Comparison of ENCODE assay signal across 8 cellular contexts in the genomic region with DNA sequence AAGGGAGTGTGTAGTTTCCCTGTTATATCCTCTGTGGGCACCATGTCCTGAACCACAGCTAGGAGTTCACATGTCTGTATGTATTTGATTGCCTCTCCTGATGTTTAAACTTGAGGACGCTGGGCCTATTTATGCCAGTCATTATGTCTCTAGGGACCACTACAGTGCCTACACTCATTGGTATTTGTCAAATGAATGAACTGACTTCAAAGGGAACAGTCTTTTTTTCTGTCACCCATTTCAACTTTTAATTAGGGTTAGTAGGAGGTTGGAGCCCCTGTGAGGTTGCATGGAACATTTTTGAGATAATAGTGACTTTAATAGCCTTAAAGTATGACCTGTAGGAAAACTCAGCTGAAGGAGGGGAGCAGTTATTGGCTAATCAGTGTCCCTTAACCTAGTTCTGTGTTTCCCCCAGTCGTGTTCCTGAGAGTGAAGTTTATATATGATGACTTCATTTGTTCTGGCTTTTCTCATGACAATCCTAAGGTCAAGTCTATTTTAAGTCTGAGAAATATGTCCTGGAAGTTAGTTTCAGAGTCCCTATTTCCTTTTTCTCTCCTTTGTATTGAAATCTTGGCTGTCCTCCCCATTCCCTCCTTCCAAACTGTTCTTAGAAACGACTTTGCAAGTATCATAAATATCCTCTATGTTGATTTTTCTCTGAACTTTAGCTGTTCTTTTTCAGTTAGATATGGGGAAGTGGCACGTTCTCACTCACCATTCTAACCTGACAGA. TPM values are rescaled to one million over a fixed set of nuclear protein-coding genes. Genes with fewer than 3 reads are reported as not detected.
DNase-seq lines count a peak whose midpoint lies in the region; ATAC-seq, FAIRE-seq and TF ChIP-seq lines count a peak whose summit lies in the region.

No MANE protein-coding gene starts in this region.

- H3K18ac ChIP-seq in IMR-90 (ENCODE audit: low read depth, low read length): peak overlapping the region; percentile 55; the same call in 1 of the 2 replicates

- no peak overlapping the region for H2AFZ ChIP-seq in IMR-90 (replicated peaks; ENCODE audit: low read length, poor library complexity)

- peak overlapping the region in 1 of 2 experiments; percentile 12; a peak in 1 of 4 replicates for H4K8ac ChIP-seq in IMR-90 (ENCODE audit: low read depth in 2 of 2, low read length in 2 of 2)

- peak overlapping the region; percentile 14; the same call in 1 of the 2 replicates for H2BK120ac ChIP-seq in IMR-90 (ENCODE audit: low read depth, low read length)

- peak overlapping the region; percentile 89 for H3K14ac ChIP-seq in IMR-90 (replicated peaks; ENCODE audit: low read depth, low read length)

- H4K20me1 ChIP-seq in IMR-90 (ENCODE audit: insufficient read depth, low read length): peaks cover 66% of the 10 kb centered on the region

- POLR2A ChIA-PET in A549 (lab: Yijun Ruan, JAX) (no interaction called here), IMR-90 (lab: Charles Lee; ENCODE audit: unreplicated experiment) (no interaction called here)

- H3K4me3 ChIP-seq in A549 (no peak overlapping the region), IMR-90 (ENCODE audit: insufficient read depth, low read depth, low read length) (no peak overlapping the region), muscle layer of duodenum (ENCODE audit: low read depth in 1 of 2, low read length in 2 of 2) (peak overlapping the region in 1 of 2 donors; percentile 7)

- H2AK9ac ChIP-seq in IMR-90 (replicated peaks; ENCODE audit: low read depth, low read length, poor library complexity): no peak overlapping the region

- intact Hi-C loops in IMR-90 (cut with micrococcal nuclease): no loop called here

- H2BK15ac ChIP-seq in IMR-90 (ENCODE audit: low read depth, low read length): no peak overlapping the region

- H3K4me2 ChIP-seq in A549 (peak overlapping the region; percentile 44), IMR-90 (ENCODE audit: low read depth, low read length) (peak overlapping the region; percentile 48; the same call in 1 of the 2 replicates)

- H3K4me1 ChIP-seq in A549 (peaks cover 66% of the 10 kb centered on the region), IMR-90 (ENCODE audit: control insufficient read depth, insufficient read depth, low read length) (peaks cover 21% of the 10 kb centered on the region), muscle layer of duodenum (ENCODE audit: control insufficient read depth in 1 of 2, insufficient read depth in 2 of 2, low read length in 2 of 2) (peaks cover 46 to 47% of the 10 kb centered on the region in 2 donors)

- CTCF ChIA-PET in A549 (lab: Yijun Ruan, JAX): interaction anchor here (0.7 to 2.2 kb wide), 4 partner anchors 11 to 158 kb away, joined by 3 to 8 read pairs (median 6); no protein-coding TSS in a partner anchor
- CTCF ChIA-PET in IMR-90 (lab: Yijun Ruan, JAX): interaction anchor here (0.6 kb wide), 1 partner anchor 35 kb away, joined by 3 read pairs; no protein-coding TSS in a partner anchor

- in situ Hi-C loops in IMR-90 (cut with MboI; ENCODE audit: low sequenced_read_pairs) (loop anchor here (10.0 kb wide), 1 partner anchor 64 kb away; no protein-coding TSS in a partner anchor), GM13977 (cut with MboI; ENCODE audit: low pct_unique_long_range_greater_than_20kb, low sequenced_read_pairs, unreplicated experiment) (no loop called here)

- peak overlapping the region; percentile 26; the same call in 1 of the 2 replicates for H2AK5ac ChIP-seq in IMR-90 (ENCODE audit: low read depth, low read length)

- H3K9me1 ChIP-seq in IMR-90 (ENCODE audit: insufficient read depth, low read length): peaks cover 19% of the 10 kb centered on the region

- TF ChIP-seq CTCF in A549 (IDR thresholded peaks at IDR 0.05) (no peak), IMR-90 (conservative IDR thresholded peaks at IDR 0.05; ENCODE audit: low read depth, low read length) (no peak), GM13977 (IDR thresholded peaks at IDR 0.05; ENCODE audit: extremely low read depth, insufficient read depth, missing control alignments) (no peak)

- H2BK20ac ChIP-seq in IMR-90 (ENCODE audit: low read depth, low read length): no peak overlapping the region; the same call in 1 of the 2 replicates

- no peak for FAIRE-seq in A549 (lab: Jason Lieb, UNC)

- no TSS peak for BruUV-seq in IMR-90 (replicated peaks; lab: Mats Ljungman, UMichigan)

- peak overlapping the region; percentile 2 to 4; a peak in 3 of 6 replicates for H3K27ac ChIP-seq in A549
- H3K27ac ChIP-seq in IMR-90 (ENCODE audit: insufficient read depth, low read length): no peak overlapping the region
- peak overlapping the region; percentile 85 for H3K27ac ChIP-seq in muscle layer of duodenum (ENCODE audit: low read length)

- no peak overlapping the region for H2BK5ac ChIP-seq in IMR-90 (ENCODE audit: low read depth, low read length, poor library complexity, severe bottlenecking)

- H4K5ac ChIP-seq in IMR-90 (ENCODE audit: low read depth, low read length): no peak overlapping the region

- no peak for TF ChIP-seq POLR2A in A549 (IDR thresholded peaks at IDR 0.05; ENCODE audit: low read length)
- no peak for TF ChIP-seq POLR2A in IMR-90 (IDR thresholded peaks at IDR 0.05; ENCODE audit: low read depth, low read length)

- peak overlapping the region; percentile 35; the same call in 1 of the 2 replicates for H3K4ac ChIP-seq in IMR-90 (ENCODE audit: low read depth, low read length)

- H3K36me3 ChIP-seq in IMR-90 (ENCODE audit: control insufficient read depth, insufficient read depth, low read length) (no peaks in the 10 kb centered on the region), muscle layer of duodenum (ENCODE audit: control insufficient read depth in 1 of 2, insufficient read depth in 2 of 2, low read length in 2 of 2) (no peaks in the 10 kb centered on the region)

- H3K23ac ChIP-seq in IMR-90 (ENCODE audit: low read depth, low read length): peak overlapping the region; percentile 24; the same call in 1 of the 2 replicates

- peaks cover 36 to 78% of the 10 kb centered on the region in 2 experiments for H3K79me1 ChIP-seq in IMR-90 (ENCODE audit: low read depth in 1 of 2, low read length in 2 of 2)

- no peak overlapping the region for H3K9ac ChIP-seq in IMR-90 (ENCODE audit: low read depth, low read length)

- H3K27me3 ChIP-seq in IMR-90 (ENCODE audit: control insufficient read depth, insufficient read depth, low read length) (no peaks in the 10 kb centered on the region), muscle layer of duodenum (ENCODE audit: low read depth, low read length) (no peaks in the 10 kb centered on the region)

- no peak overlapping the region for H3K56ac ChIP-seq in IMR-90 (ENCODE audit: extremely low read depth, insufficient read depth, low read length)

- TF ChIP-seq RAD21 in A549 (conservative IDR thresholded peaks at IDR 0.05 in 1 of 2, IDR thresholded peaks at IDR 0.05 in 1 of 2): no peak
- no peak for TF ChIP-seq RAD21 in IMR-90 (IDR thresholded peaks at IDR 0.05; ENCODE audit: low read length)

- dilution Hi-C loops in IMR-90 (cut with HindIII; ENCODE audit: low sequenced_read_pairs, unreplicated experiment): no loop called here

- no peak for DNase-seq in A549 (ENCODE audit: low read depth in 1 of 2, low spot score in 1 of 2)
- no peak for DNase-seq in IMR-90
- DNase-seq in dedifferentiated amniotic fluid mesenchymal stem cell (ENCODE audit: extremely low spot score): peak; percentile 34
- DNase-seq in activated CD4-positive, CD25-positive, alpha-beta regulatory T cell (lab: John Stamatoyannopoulos, UW): no peak
- DNase-seq in NCI-H2029 treated with DMSO at 0.1 percent for 48 hours (lab: John Stamatoyannopoulos, UW): no peak
- DNase-seq in GM13977 (ENCODE audit: low spot score): no peak
- no peak for DNase-seq in NCI-H1048 (lab: John Stamatoyannopoulos, UW)

- H4K91ac ChIP-seq in IMR-90 (ENCODE audit: insufficient read depth, low read depth, low read length): no peak overlapping the region

- no peak for TF ChIP-seq EP300 in A549 (IDR thresholded peaks at IDR 0.05)

- H3K9me3 ChIP-seq in A549 (no peaks in the 10 kb centered on the region), IMR-90 (ENCODE audit: control insufficient read depth, insufficient read depth, low read length) (no peaks in the 10 kb centered on the region), muscle layer of duodenum (ENCODE audit: control insufficient read depth in 1 of 2, low read length in 2 of 2) (no peaks in the 10 kb centered on the region)

- WGBS in A549 (ENCODE audit: missing lambda C conversion rate): 32% methylated on average over 4 of the region's 4 CpGs
- no CpG with 5 or more reads among the region's 4 CpGs for WGBS in IMR-90 (ENCODE audit: extremely low coverage in 2 of 2, insufficient read length in 1 of 2), 2 experiments

- ATAC-seq in A549: peak in 1 of 2 experiments; percentile 36; a peak in 4 of 6 replicates
- no peak for ATAC-seq in IMR-90 (ENCODE audit: low read depth)

TF ChIP-seq in A549, 52 proteins besides CTCF, POLR2A, EP300 and RAD21:
- TF ChIP-seq MAFK (IDR thresholded peaks at IDR 0.05; ENCODE audit: partially characterized antibody): no peak
- no peak for TF ChIP-seq RFX5 (IDR thresholded peaks at IDR 0.05)
- TF ChIP-seq EHF (CRISPR knock-in tag; IDR thresholded peaks at IDR 0.05): no peak
- no peak for TF ChIP-seq ESRRA (IDR thresholded peaks at IDR 0.05; ENCODE audit: borderline replicate concordance, low read length)

TF ChIP-seq in IMR-90, 13 proteins besides CTCF, POLR2A, EP300 and RAD21:
- TF ChIP-seq MAZ (IDR thresholded peaks at IDR 0.05; ENCODE audit: borderline replicate concordance, low read depth, low read length): no peak
- TF ChIP-seq, protein P1, sequence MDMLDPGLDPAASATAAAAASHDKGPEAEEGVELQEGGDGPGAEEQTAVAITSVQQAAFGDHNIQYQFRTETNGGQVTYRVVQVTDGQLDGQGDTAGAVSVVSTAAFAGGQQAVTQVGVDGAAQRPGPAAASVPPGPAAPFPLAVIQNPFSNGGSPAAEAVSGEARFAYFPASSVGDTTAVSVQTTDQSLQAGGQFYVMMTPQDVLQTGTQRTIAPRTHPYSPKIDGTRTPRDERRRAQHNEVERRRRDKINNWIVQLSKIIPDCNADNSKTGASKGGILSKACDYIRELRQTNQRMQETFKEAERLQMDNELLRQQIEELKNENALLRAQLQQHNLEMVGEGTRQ (IDR thresholded peaks at IDR 0.05; ENCODE audit: low read depth, low read length): no peak
- no peak for TF ChIP-seq RFX5 (IDR thresholded peaks at IDR 0.05; ENCODE audit: low read depth, low read length)
- TF ChIP-seq SMC3 (IDR thresholded peaks at IDR 0.05; ENCODE audit: low read depth, low read length): no peak
- TF ChIP-seq RCOR1 (IDR thresholded peaks at IDR 0.05; ENCODE audit: insufficient replicate concordance, low read length): no peak

RNA-seq across cellular contexts. Expression of gene PDE8A, which starts 29.0 kb away (rescaled TPM):
- polyA plus RNA-seq in A549 (2011; rRNA removed) (171 and 204 TPM in 2 replicates), A549 (2017; fragmentation: RNase III; extraction: RNeasy Plus Mini Kit Qiagen cat#74134 plus additional on column Dnase treatment) (44.4 to 45.3 TPM (median 45.0 TPM) in 3 replicates), IMR-90 (2012; rRNA removed) (27.9 and 35.9 TPM in 2 replicates)
- polyA plus RNA-seq in A549 (2012; cell fraction: cytosol; rRNA removed): 43.7 and 46.8 TPM in 2 replicates
- polyA plus RNA-seq in A549 (2012; cell fraction: nucleus; rRNA removed): 57.8 and 99.2 TPM in 2 replicates
- polyA minus RNA-seq in A549 (2011; rRNA and poly(A)+ RNA removed): 104 and 125 TPM in 2 replicates
- total RNA-seq in IMR-90 (2012; rRNA removed): 32.4 and 40.3 TPM in 2 replicates
- 6.7 and 13.5 TPM in 2 replicates for polyA plus RNA-seq in IMR-90 (2012; cell fraction: cytosol; rRNA removed)
- 26.0 and 126 TPM in 2 replicates for polyA plus RNA-seq in IMR-90 (2012; cell fraction: nucleus; rRNA removed; ENCODE audit: low replicate concordance)
